9 cellular contexts compared by ENCODE assay signal in the genomic region with DNA sequence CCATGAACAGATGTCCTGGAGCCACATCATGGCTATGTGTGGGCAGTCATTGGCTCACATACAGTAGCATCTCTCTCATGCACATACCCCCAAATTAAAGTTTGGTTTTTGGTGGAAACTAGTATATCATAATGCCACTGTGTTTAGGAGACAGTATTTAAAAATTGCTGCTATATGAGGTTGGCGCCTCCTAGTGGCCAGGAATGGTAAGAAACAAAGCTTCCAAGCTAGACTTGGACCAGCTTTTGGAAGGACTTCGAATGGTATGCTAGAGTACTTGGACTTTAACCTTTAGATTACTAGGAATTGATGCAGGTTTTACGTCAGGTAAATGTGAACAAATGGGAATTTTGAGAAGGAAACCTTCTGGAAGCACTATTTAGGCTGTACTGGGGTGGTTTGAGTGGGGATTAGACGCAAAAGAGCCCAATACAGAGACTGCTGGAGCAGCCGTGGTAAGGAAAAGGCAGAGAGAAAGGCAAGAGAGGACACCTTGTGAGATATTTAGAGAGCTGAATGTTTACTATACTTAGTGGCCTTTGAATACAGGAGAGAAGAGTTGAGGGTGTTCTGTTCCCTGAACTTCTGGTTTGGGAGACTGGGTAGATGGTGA. TPM values are rescaled to one million over a fixed set of nuclear protein-coding genes. Genes with fewer than 3 reads are reported as not detected.
A peak's percentile ranks its signal among the peaks of the same experiment; 100 is the strongest.
DNase-seq lines count a peak whose midpoint lies in the region; ATAC-seq, FAIRE-seq and TF ChIP-seq lines count a peak whose summit lies in the region.
"Had no signal": no experiment of that assay in that cellular context is flagged by ENCODE, and none has a peak within 500 bp of the region (broad histone marks: within the 10 kb centered on the region; RNA-seq: fewer than 3 reads in every experiment).

No MANE protein-coding gene starts in this region.

- H3K27ac Mint-ChIP-seq in CD8-positive, alpha-beta T cell, result no peak overlapping the region

- no peak for TF ChIP-seq POLR2A in body of pancreas (IDR thresholded peaks at IDR 0.05)

- H3K9me3 Mint-ChIP-seq in CD8-positive, alpha-beta T cell, result no peaks in the 10 kb centered on the region

- no peak overlapping the region for H3K4me3 ChIP-seq in CD8-positive, alpha-beta T cell (ENCODE audit: low read depth, low read length)
- H3K4me3 ChIP-seq in SK-N-MC (no peak overlapping the region), body of pancreas (no peak overlapping the region)

- H3K4me1 ChIP-seq in CD8-positive, alpha-beta T cell (ENCODE audit: insufficient read depth, low read length), result no peaks in the 10 kb centered on the region
- peaks cover 6% of the 10 kb centered on the region for H3K4me1 ChIP-seq in body of pancreas

- peak; percentile 63 for TF ChIP-seq CTCF in CD8-positive, alpha-beta T cell (IDR thresholded peaks at IDR 0.05)
- TF ChIP-seq CTCF in body of pancreas (IDR thresholded peaks at IDR 0.05), result peak; percentile 15 to 54 (median 43)

- H3K4me3 Mint-ChIP-seq in CD8-positive, alpha-beta T cell, result no peak overlapping the region

- H3K27me3 Mint-ChIP-seq in CD8-positive, alpha-beta T cell (ENCODE audit: low read depth), result peaks cover 2% of the 10 kb centered on the region

- 26 to 34% methylated on average over 5 of the region's 5 CpGs for WGBS in body of pancreas, 2 donors

- H3K36me3 ChIP-seq in CD8-positive, alpha-beta T cell (ENCODE audit: insufficient read depth, low read length), result no peaks in the 10 kb centered on the region
- H3K36me3 ChIP-seq in SK-N-MC (ENCODE audit: insufficient read depth, low read length) (no peaks in the 10 kb centered on the region), body of pancreas (replicated peaks in 1 of 2; ENCODE audit: insufficient read depth in 1 of 2, low read depth in 2 of 2) (no peaks in the 10 kb centered on the region)

- no peaks in the 10 kb centered on the region for H3K9me3 ChIP-seq in CD8-positive, alpha-beta T cell (ENCODE audit: low read length)
- H3K9me3 ChIP-seq in SK-N-MC (ENCODE audit: low read depth, low read length) (no peaks in the 10 kb centered on the region), body of pancreas (no peaks in the 10 kb centered on the region)

- intact Hi-C loops in CD8-positive, alpha-beta T cell (cut with DNase I, micrococcal nuclease), result no loop called here
- intact Hi-C loops in body of pancreas (cut with DNase I), result no loop called here

- CTCF ChIA-PET in CD8-positive, alpha-beta T cell (lab: Charles Lee), result interaction anchor here (0.7 to 1.3 kb wide), 4 partner anchors 9 to 314 kb away, joined by 3 to 4 read pairs (median 4); partner anchors contain the start of gene PRSS35

- no peaks in the 10 kb centered on the region for H3K27me3 ChIP-seq in CD8-positive, alpha-beta T cell (ENCODE audit: insufficient read depth, low read length)
- no peaks in the 10 kb centered on the region for H3K27me3 ChIP-seq in body of pancreas

- no peak overlapping the region for H3K9ac ChIP-seq in SK-N-MC (ENCODE audit: insufficient read length)

- DNase-seq in CD8-positive, alpha-beta T cell, result peak in 6 of 7 experiments; percentile 12 to 57 (median 31)
- DNase-seq in SK-N-MC (ENCODE audit: low read depth, low spot score) (peak; percentile 63), body of pancreas (peak; percentile 43 to 65 (median 58)), medulla oblongata (ENCODE audit: extremely low spot score) (peak; percentile 9), urothelium cell line (ENCODE audit: low spot score) (peak; percentile 17)

- no peak overlapping the region for H3K27ac ChIP-seq in CD8-positive, alpha-beta T cell (ENCODE audit: low read depth, low read length)
- no peak overlapping the region for H3K27ac ChIP-seq in SK-N-MC
- H3K27ac ChIP-seq in body of pancreas, result no peak overlapping the region

- ATAC-seq in CD8-positive, alpha-beta T cell, result no peak
- ATAC-seq in GM18511 (IDR thresholded peaks at IDR 0.05; ENCODE audit: unreplicated experiment) (peak; percentile 88), HG03139 (IDR thresholded peaks at IDR 0.05; ENCODE audit: unreplicated experiment) (peak; percentile 61), body of pancreas (peak; percentile 50), esophagus mucosa (no peak)

- H3K36me3 Mint-ChIP-seq in CD8-positive, alpha-beta T cell, result no peaks in the 10 kb centered on the region

- FAIRE-seq in urothelium cell line (lab: Jason Lieb, UNC), result no peak
- FAIRE-seq: TTC549 had no signal

- H3K4me1 Mint-ChIP-seq in CD8-positive, alpha-beta T cell (ENCODE audit: low read depth), result no peaks in the 10 kb centered on the region

- POLR2A ChIA-PET in CD8-positive, alpha-beta T cell (lab: Charles Lee), result no interaction called here

RNA-seq across cellular contexts. Expression of gene PRSS35, which starts 23.8 kb away (rescaled TPM):
- under 1 TPM; 0.31 to 0.33 TPM for total RNA-seq in CD8-positive, alpha-beta T cell
- under 1 TPM in 1 of 2 donors, not detected in 1; 0.78 TPM for total RNA-seq in body of pancreas
- not detected for total RNA-seq in esophagus mucosa

Comparison
In these comparisons a context has a peak if more than half of its experiments do, and no peak if none do; other contexts are left out.
1. ATAC-seq: peak in GM18511 (single experiment), HG03139 (single experiment) and body of pancreas (single experiment); none in CD8-positive, alpha-beta T cell (single experiment) and esophagus mucosa (single experiment).
2. DNase-seq: peak in every context shown above with its lines; median percentile 63 in SK-N-MC; 58 in body of pancreas; 31 in CD8-positive, alpha-beta T cell; 17 in urothelium cell line; 9 in medulla oblongata.